1 cellular context compared by ENCODE assay signal in genomic region chr15:42273099-42273899, GRCh38.
TF ChIP-seq lines count a peak whose summit lies in the region.

TSS of gene GANC (plus strand) at chr15:42273201. CDS start at chr15:42274482, 1,281 bp downstream.
TSS of gene TMEM87A (minus strand) at chr15:42273433. CDS start at chr15:42273398, 35 bp downstream.

TF ChIP-seq in HepG2, 621 proteins besides CTCF, POLR2A, EP300 and RAD21 (continued from another document and continues in another):
- TF ChIP-seq E2F2 (CRISPR knock-in tag; IDR thresholded peaks at IDR 0.05; ENCODE audit: borderline replicate concordance) (0 out of 2 replicates have a peak, but pooled peaks have one; percentile 60), FOXO1 (CRISPR knock-in tag; IDR thresholded peaks at IDR 0.05) (no peak), HNRNPH1 (optimal IDR thresholded peaks at IDR 0.05; ENCODE audit: low read depth, low read length) (no peak), FOXA3 (CRISPR knock-in tag; IDR thresholded peaks at IDR 0.05) (peak; percentile 58), TIGD3 (CRISPR knock-in tag; IDR thresholded peaks at IDR 0.05; ENCODE audit: borderline replicate concordance) (no peak), CHCHD3 (CRISPR knock-in tag; IDR thresholded peaks at IDR 0.05) (no peak), RARA (CRISPR knock-in tag; IDR thresholded peaks at IDR 0.05) (peak; percentile 45), GPN1 (CRISPR knock-in tag; IDR thresholded peaks at IDR 0.05; ENCODE audit: borderline replicate concordance) (no peak), DR1 (CRISPR knock-in tag; IDR thresholded peaks at IDR 0.05) (peak; percentile 75), ZNF629 (CRISPR knock-in tag; conservative IDR thresholded peaks at IDR 0.05) (no peak; the same call in 1 of the 2 replicates), PAXIP1 (CRISPR knock-in tag; conservative IDR thresholded peaks at IDR 0.05) (peak; percentile 75), ZNF761 (CRISPR knock-in tag; conservative IDR thresholded peaks at IDR 0.05) (peak; percentile 84; the same call in 1 of the 2 replicates), GTF3A (CRISPR knock-in tag; conservative IDR thresholded peaks at IDR 0.05) (no peak; the same call in 1 of the 2 replicates), HMGXB3 (CRISPR knock-in tag; IDR thresholded peaks at IDR 0.05; ENCODE audit: borderline replicate concordance) (no peak; the same call in 1 of the 2 replicates), MXD3 (CRISPR knock-in tag; IDR thresholded peaks at IDR 0.05) (no peak), THAP9 (CRISPR knock-in tag; IDR thresholded peaks at IDR 0.05; ENCODE audit: borderline replicate concordance) (peak; percentile 100), ZNF142 (CRISPR knock-in tag; IDR thresholded peaks at IDR 0.05) (no peak), GPBP1L1 (CRISPR knock-in tag; IDR thresholded peaks at IDR 0.05) (no peak), TEF (CRISPR knock-in tag; IDR thresholded peaks at IDR 0.05) (no peak), ZNF383 (CRISPR knock-in tag; IDR thresholded peaks at IDR 0.05; ENCODE audit: borderline replicate concordance) (no peak)
